In the genomic region with DNA sequence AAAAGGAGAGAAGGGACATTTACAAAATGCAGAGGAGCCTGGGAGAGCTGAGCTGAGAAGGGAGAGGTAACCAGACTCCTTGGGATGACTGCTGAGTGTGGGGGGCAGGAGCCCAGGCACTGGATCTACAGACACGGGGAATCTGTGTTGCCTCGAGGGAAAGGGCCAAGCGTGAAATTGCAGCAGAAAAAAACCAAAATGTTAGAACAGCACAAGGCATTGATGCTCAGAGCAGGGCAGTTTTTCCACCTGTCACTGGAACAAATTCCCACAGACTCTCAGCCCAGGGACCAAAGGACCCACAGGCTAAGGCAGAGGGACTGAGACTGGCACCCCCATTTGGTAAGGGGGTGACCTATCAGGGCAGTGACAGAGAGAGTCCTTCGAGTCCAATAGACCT, we compare ENCODE assay signal across 15 cellular contexts. TPM values are rescaled to one million over a fixed set of nuclear protein-coding genes. Genes with fewer than 3 reads are reported as not detected.
DNase-seq lines count a peak whose midpoint lies in the region; ATAC-seq and TF ChIP-seq lines count a peak whose summit lies in the region.
"Had no signal": no experiment of that assay in that cellular context is flagged by ENCODE, and none has a peak within 500 bp of the region (broad histone marks: within the 10 kb centered on the region; RNA-seq: fewer than 3 reads in every experiment).

No MANE protein-coding gene starts in this region.

- no peak for DNase-seq in CD4-positive, alpha-beta memory T cell
- DNase-seq in T-helper 17 cell (no peak), progenitor cell of endocrine pancreas (ENCODE audit: low spot score, unreplicated experiment) (no peak), NCI-H1436 treated with DMSO at 0.1 percent for 48 hours (lab: John Stamatoyannopoulos, UW) (no peak), NCI-H345 (lab: John Stamatoyannopoulos, UW) (no peak), globus pallidus (ENCODE audit: low spot score) (no peak)
- DNase-seq: activated gamma-delta T cell treated with Interleukin-2 at 50 U/mL for 16 hours, Caco-2, NCI-H2029 had no signal

- POLR2A ChIA-PET in CD4-positive, alpha-beta memory T cell (lab: Charles Lee; ENCODE audit: partially characterized antibody), result no interaction called here

- no peak overlapping the region for H3K27ac ChIP-seq in CD4-positive, alpha-beta memory T cell (ENCODE audit: low read depth, low read length)
- H3K27ac ChIP-seq in gastroesophageal sphincter, result peak overlapping the region; percentile 87 to 94 (median 90)

- ATAC-seq in T-helper 17 cell, result no peak
- ATAC-seq in gastroesophageal sphincter, result no peak
- no peak for ATAC-seq in HG03457 (IDR thresholded peaks at IDR 0.05; ENCODE audit: unreplicated experiment)
- ATAC-seq: HCT116; stimulated activated effector memory CD8-positive, alpha-beta T cell treated with anti-CD3 and anti-CD28 coated beads, Interleukin-12 subunit alpha, Interleukin-12 subunit beta, amount 100 ng/mL, for 72 hours had no signal

- H3K4me3 Mint-ChIP-seq in CD4-positive, alpha-beta memory T cell, result peak overlapping the region in 7 of 8 donors; percentile 25 to 78 (median 59)
- H3K4me3 Mint-ChIP-seq in T-helper 17 cell (peak overlapping the region; percentile 83), progenitor cell of endocrine pancreas (ENCODE audit: low read depth) (peak overlapping the region; percentile 75)

- H3K9me3 Mint-ChIP-seq in CD4-positive, alpha-beta memory T cell, result peaks cover 0 to 2% (median 0%) of the 10 kb centered on the region in 8 donors
- H3K9me3 Mint-ChIP-seq in progenitor cell of endocrine pancreas (ENCODE audit: low read depth), result no peaks in the 10 kb centered on the region
- H3K9me3 Mint-ChIP-seq: dendritic cell treated with granulocyte-macrophage colony-stimulating factor and Interleukin-4, amounts not matched to agents 40 ng/mL and 50 ng/mL, for 4 days; stimulated activated effector memory CD8-positive, alpha-beta T cell treated with anti-CD3 and anti-CD28 coated beads, Interleukin-12 subunit alpha, Interleukin-12 subunit beta, amount 100 ng/mL, for 72 hours had no signal

- H3K27ac Mint-ChIP-seq in CD4-positive, alpha-beta memory T cell, result no peak overlapping the region
- H3K27ac Mint-ChIP-seq in T-helper 17 cell (peak overlapping the region; percentile 67), progenitor cell of endocrine pancreas (no peak overlapping the region)
- H3K27ac Mint-ChIP-seq: dendritic cell treated with granulocyte-macrophage colony-stimulating factor and Interleukin-4, amounts not matched to agents 40 ng/mL and 50 ng/mL, for 4 days; stimulated activated effector memory CD8-positive, alpha-beta T cell treated with anti-CD3 and anti-CD28 coated beads, Interleukin-12 subunit alpha, Interleukin-12 subunit beta, amount 100 ng/mL, for 72 hours had no signal

- WGBS in gastroesophageal sphincter (ENCODE audit: low coverage in 1 of 2), 2 donors, result 64 to 67% methylated on average over 1 to 4 of the region's 4 CpGs

- H3K9me3 ChIP-seq in CD4-positive, alpha-beta memory T cell (ENCODE audit: control insufficient read depth in 1 of 2, low read length in 2 of 2), result no peaks in the 10 kb centered on the region
- no peaks in the 10 kb centered on the region for H3K9me3 ChIP-seq in T-helper 17 cell (ENCODE audit: control insufficient read depth, low read length, poor library complexity, severe bottlenecking)
- no peaks in the 10 kb centered on the region for H3K9me3 ChIP-seq in gastroesophageal sphincter
- H3K9me3 ChIP-seq: Caco-2 had no signal

- intact Hi-C loops in CD4-positive, alpha-beta memory T cell (cut with micrococcal nuclease), result no loop called here

- TF ChIP-seq POLR2A in gastroesophageal sphincter (IDR thresholded peaks at IDR 0.05), result no peak

- no peak for TF ChIP-seq EP300 in gastroesophageal sphincter (IDR thresholded peaks at IDR 0.05)

- no peaks in the 10 kb centered on the region for H3K36me3 ChIP-seq in CD4-positive, alpha-beta memory T cell (ENCODE audit: insufficient read depth, low read length)
- no peaks in the 10 kb centered on the region for H3K36me3 ChIP-seq in gastroesophageal sphincter

- TF ChIP-seq CTCF in gastroesophageal sphincter (IDR thresholded peaks at IDR 0.05), result no peak
- TF ChIP-seq CTCF in progenitor cell of endocrine pancreas (IDR thresholded peaks at IDR 0.05; ENCODE audit: unreplicated experiment), result no peak

- peaks cover 19% of the 10 kb centered on the region for H3K27me3 ChIP-seq in CD4-positive, alpha-beta memory T cell (ENCODE audit: insufficient read depth, low read length)
- peaks cover 16% of the 10 kb centered on the region for H3K27me3 ChIP-seq in gastroesophageal sphincter

- no peaks in the 10 kb centered on the region for H3K36me3 Mint-ChIP-seq in CD4-positive, alpha-beta memory T cell
- H3K36me3 Mint-ChIP-seq in T-helper 17 cell (ENCODE audit: low read depth) (peaks cover 2% of the 10 kb centered on the region), progenitor cell of endocrine pancreas (ENCODE audit: insufficient read depth) (no peaks in the 10 kb centered on the region)
- H3K36me3 Mint-ChIP-seq: stimulated activated effector memory CD8-positive, alpha-beta T cell treated with anti-CD3 and anti-CD28 coated beads, Interleukin-12 subunit alpha, Interleukin-12 subunit beta, amount 100 ng/mL, for 72 hours had no signal

- H3K4me3 ChIP-seq in CD4-positive, alpha-beta memory T cell (ENCODE audit: low read length in 2 of 2), result no peak overlapping the region
- peak overlapping the region in 1 of 2 donors; percentile 87 for H3K4me3 ChIP-seq in gastroesophageal sphincter
- H3K4me3 ChIP-seq: lung had no signal

- H3K27me3 Mint-ChIP-seq in CD4-positive, alpha-beta memory T cell, result peaks cover 36 to 39% of the 10 kb centered on the region in 2 donors
- H3K27me3 Mint-ChIP-seq in T-helper 17 cell, result peaks cover 52% of the 10 kb centered on the region
- H3K27me3 Mint-ChIP-seq in progenitor cell of endocrine pancreas, result peaks cover 56% of the 10 kb centered on the region

- CTCF ChIA-PET in CD4-positive, alpha-beta memory T cell (lab: Charles Lee; ENCODE audit: partially characterized antibody), result no interaction called here

- peaks cover 4 to 16% (median 10%) of the 10 kb centered on the region in 4 donors for H3K4me1 Mint-ChIP-seq in CD4-positive, alpha-beta memory T cell
- H3K4me1 Mint-ChIP-seq in T-helper 17 cell (peaks cover 17% of the 10 kb centered on the region), progenitor cell of endocrine pancreas (ENCODE audit: low read depth) (peaks cover 13% of the 10 kb centered on the region)

- peaks cover 11% of the 10 kb centered on the region for H3K4me1 ChIP-seq in CD4-positive, alpha-beta memory T cell (ENCODE audit: insufficient read depth, low read length)
- peaks cover 0 to 85% (median 25%) of the 10 kb centered on the region in 3 donors for H3K4me1 ChIP-seq in gastroesophageal sphincter
- H3K4me1 ChIP-seq: Caco-2 had no signal

RNA-seq across cellular contexts. Expression of a gene that starts 2.0 kb away (rescaled TPM):
- under 1 TPM; 0.29 to 0.50 TPM for total RNA-seq in CD4-positive, alpha-beta memory T cell
- polyA plus RNA-seq in CD4-positive, alpha-beta memory T cell, result under 1 TPM in 1 of 2 donors, not detected in 1; 0.05 TPM
- total RNA-seq in T-helper 17 cell (under 1 TPM; 0.31 to 0.52 TPM), gastroesophageal sphincter (10 to 100 TPM; 23.3 to 87.7 (median 47.8) TPM), progenitor cell of endocrine pancreas (2.8 and 3.3 TPM in 2 replicates)
